Comparison of ENCODE assay signal across 8 cellular contexts in genomic region chr9:67720491-67720890, GRCh38.
DNase-seq lines count a peak whose midpoint lies in the region; ATAC-seq and TF ChIP-seq lines count a peak whose summit lies in the region.
"Not testable (repeated sequence)": the region's sequence is repeated elsewhere in the genome, so short reads cannot be mapped to it uniquely, and the experiment has no call there.

No MANE protein-coding gene starts in this region.

- not testable (repeated sequence) for TF ChIP-seq POLR2A in adrenal gland (IDR thresholded peaks at IDR 0.05); sigmoid colon (IDR thresholded peaks at IDR 0.05)

- not testable (repeated sequence) for H4K20me1 ChIP-seq in H9 (ENCODE audit: control insufficient read depth, insufficient read depth, insufficient read length)

- not testable (repeated sequence) for H3K9me3 ChIP-seq in H9 (ENCODE audit: control insufficient read depth, low read depth, low read length); adrenal gland (replicated peaks in 1 of 3); sigmoid colon; upper lobe of right lung

- not testable (repeated sequence) for H4K91ac ChIP-seq in H9 (ENCODE audit: insufficient read length, low read depth, low read length)

- H3K9me3 Mint-ChIP-seq in H9; natural killer cell treated with Interleukin-12 subunit alpha and Interleukin-12 subunit beta and Interleukin-15 and Interleukin-18, amount 100 ng/mL, for 72 hours: not testable (repeated sequence)

- H2BK15ac ChIP-seq in H9 (ENCODE audit: low read depth, low read length), result not testable (repeated sequence)

- not testable (repeated sequence) for H2AK5ac ChIP-seq in H9 (ENCODE audit: insufficient read length, low read length)

- H3K4me2 ChIP-seq in H9 (ENCODE audit: insufficient read depth, insufficient read length, low read length), result not testable (repeated sequence)

- TF ChIP-seq EP300 in sigmoid colon (IDR thresholded peaks at IDR 0.05), result not testable (repeated sequence)

- H4K8ac ChIP-seq in H9 (replicated peaks; ENCODE audit: insufficient read length, low read depth, low read length), result not testable (repeated sequence)

- not testable (repeated sequence) for H3T11ph ChIP-seq in H9 (ENCODE audit: low read length)

- H3K27ac Mint-ChIP-seq in H9; natural killer cell treated with Interleukin-12 subunit alpha and Interleukin-12 subunit beta and Interleukin-15 and Interleukin-18, amount 100 ng/mL, for 72 hours: not testable (repeated sequence)

- not testable (repeated sequence) for H3K18ac ChIP-seq in H9 (ENCODE audit: insufficient read length, low read depth, low read length)

- H2BK20ac ChIP-seq in H9 (ENCODE audit: low read depth, low read length, poor library complexity, severe bottlenecking), result not testable (repeated sequence)

- TF ChIP-seq CTCF in H9 (conservative IDR thresholded peaks at IDR 0.05); adrenal gland (IDR thresholded peaks at IDR 0.05); sigmoid colon (IDR thresholded peaks at IDR 0.05); upper lobe of right lung (IDR thresholded peaks at IDR 0.05): not testable (repeated sequence)

- not testable (repeated sequence) for H3K36me3 Mint-ChIP-seq in H9 (ENCODE audit: insufficient read depth in 1 of 3, low read depth in 3 of 3); natural killer cell treated with Interleukin-12 subunit alpha and Interleukin-12 subunit beta and Interleukin-15 and Interleukin-18, amount 100 ng/mL, for 72 hours

- intact Hi-C loops in adrenal gland (cut with DNase I); Right ventricle myocardium superior (cut with DNase I); sigmoid colon (cut with DNase I); upper lobe of right lung (cut with DNase I): not testable (repeated sequence)

- not testable (repeated sequence) for H3K27ac ChIP-seq in H9 (ENCODE audit: insufficient read length, low read depth, low read length); adrenal gland; upper lobe of right lung
- peak overlapping the region in 2 of 4 donors; percentile 22 to 58 for H3K27ac ChIP-seq in sigmoid colon

- H3K27me3 ChIP-seq in H9 (ENCODE audit: insufficient read depth, low read length); adrenal gland; sigmoid colon; upper lobe of right lung: not testable (repeated sequence)

- not testable (repeated sequence) for H4K5ac ChIP-seq in H9 (ENCODE audit: insufficient read length, low read depth, low read length)

- H3K23me2 ChIP-seq in H9 (ENCODE audit: insufficient read length, low read depth, low read length, poor library complexity, severe bottlenecking), result not testable (repeated sequence)

- H3K4me3 ChIP-seq in adrenal gland, upper lobe of right lung: not testable (repeated sequence)
- H3K4me3 ChIP-seq in sigmoid colon, result peak overlapping the region in 1 of 4 donors; percentile 15

- not testable (repeated sequence) for H3K4ac ChIP-seq in H9 (ENCODE audit: low read depth, low read length)

- not testable (repeated sequence) for H3K9ac ChIP-seq in H9 (ENCODE audit: extremely low read depth, insufficient read length, low read length)

- H3K79me1 ChIP-seq in H9 (ENCODE audit: insufficient read depth, low read depth, low read length, poor library complexity, severe bottlenecking), result not testable (repeated sequence)

- H2AFZ ChIP-seq in H9 (ENCODE audit: low read length), result not testable (repeated sequence)

- H3K36me3 ChIP-seq in adrenal gland (replicated peaks in 1 of 2); sigmoid colon; upper lobe of right lung: not testable (repeated sequence)

- not testable (repeated sequence) for H2BK5ac ChIP-seq in H9 (ENCODE audit: insufficient read length, low read length)

- WGBS in H9 (ENCODE audit: extremely low coverage, insufficient read length, low lambda C conversion rate), result no CpG with 5 or more reads among the region's 16 CpGs
- 87 to 94% (median 91%) methylated on average over 11 to 15 of the region's 16 CpGs for WGBS in adrenal gland, 4 donors
- WGBS in sigmoid colon, 2 donors, result 78 to 88% methylated on average over 15 of the region's 16 CpGs

- peak; percentile 4 for DNase-seq in H9
- peak; percentile 51 for DNase-seq in activated CD8-positive, alpha-beta memory T cell treated with anti-CD3 and anti-CD28 coated beads for 24 hours
- peak in 5 of 7 donors; percentile 0 to 45 (median 13) for DNase-seq in adrenal gland
- DNase-seq in Right ventricle myocardium superior, result peak; percentile 33
- peak; percentile 37 for DNase-seq in left lobe of liver (ENCODE audit: low spot score)
- DNase-seq in natural killer cell treated with Interleukin-12 subunit alpha and Interleukin-12 subunit beta and Interleukin-15 and Interleukin-18, amount 100 ng/mL, for 72 hours (ENCODE audit: low spot score), result peak; percentile 40
- DNase-seq in sigmoid colon, result peak; percentile 60
- DNase-seq in upper lobe of right lung, result peak; percentile 53

- not testable (repeated sequence) for ATAC-seq in Right ventricle myocardium superior (ENCODE audit: poor library complexity); left lobe of liver; natural killer cell treated with Interleukin-12 subunit alpha and Interleukin-12 subunit beta and Interleukin-15 and Interleukin-18, amount 100 ng/mL, for 72 hours; upper lobe of right lung

- not testable (repeated sequence) for H3K23ac ChIP-seq in H9 (ENCODE audit: insufficient read length, low read depth, low read length)

- not testable (repeated sequence) for H2BK12ac ChIP-seq in H9 (ENCODE audit: insufficient read length, low read depth, low read length)

- H3K56ac ChIP-seq in H9 (ENCODE audit: insufficient read length, low read depth, low read length), result not testable (repeated sequence)

- H3K4me1 Mint-ChIP-seq in H9; natural killer cell treated with Interleukin-12 subunit alpha and Interleukin-12 subunit beta and Interleukin-15 and Interleukin-18, amount 100 ng/mL, for 72 hours (ENCODE audit: low read depth in 2 of 2): not testable (repeated sequence)

- H3K27me3 Mint-ChIP-seq in H9 (ENCODE audit: low read depth); natural killer cell treated with Interleukin-12 subunit alpha and Interleukin-12 subunit beta and Interleukin-15 and Interleukin-18, amount 100 ng/mL, for 72 hours: not testable (repeated sequence)

- H3K14ac ChIP-seq in H9 (ENCODE audit: insufficient read depth, low read length), result not testable (repeated sequence)

- not testable (repeated sequence) for H2BK120ac ChIP-seq in H9 (ENCODE audit: low read depth, low read length, poor library complexity, severe bottlenecking)

- H3K4me3 Mint-ChIP-seq in H9; natural killer cell treated with Interleukin-12 subunit alpha and Interleukin-12 subunit beta and Interleukin-15 and Interleukin-18, amount 100 ng/mL, for 72 hours: not testable (repeated sequence)

- not testable (repeated sequence) for H3K4me1 ChIP-seq in H9 (ENCODE audit: insufficient read depth, low read length); adrenal gland (replicated peaks in 1 of 2); sigmoid colon; upper lobe of right lung

- H3K79me2 ChIP-seq in H9 (ENCODE audit: insufficient read depth, low read length), result not testable (repeated sequence)

Comparison
In these comparisons a context has a peak if more than half of its experiments do, and no peak if none do; other contexts are left out.
1. DNase-seq: peak in every context shown above with its lines; median percentile 60 in sigmoid colon; 53 in upper lobe of right lung; 51 in activated CD8-positive, alpha-beta memory T cell treated with anti-CD3 and anti-CD28 coated beads for 24 hours; 40 in natural killer cell treated with Interleukin-12 subunit alpha and Interleukin-12 subunit beta and Interleukin-15 and Interleukin-18, amount 100 ng/mL, for 72 hours; 37 in left lobe of liver; 33 in Right ventricle myocardium superior; 13 in adrenal gland; 4 in H9.